ENCODE assay signal across 8 cellular contexts in genomic region chr19:16888629-16889371, GRCh38. TPM values are rescaled to one million over a fixed set of nuclear protein-coding genes. Genes with fewer than 3 reads are reported as not detected.
A peak's percentile ranks its signal among the peaks of the same experiment; 100 is the strongest.
DNase-seq lines count a peak whose midpoint lies in the region; ATAC-seq and TF ChIP-seq lines count a peak whose summit lies in the region.

TSS of gene F2RL3 (plus strand) at chr19:16888999. CDS start at chr19:16889190, 191 bp downstream.

- H3K27me3 Mint-ChIP-seq in neural progenitor cell (ENCODE audit: insufficient read depth, low read depth): peaks cover 5% of the 10 kb centered on the region

- peak within 1 kb of the TSS; percentile 52 to 69 for H3K27ac ChIP-seq in breast epithelium
- no peak within 1 kb of the TSS for H3K27ac ChIP-seq in neural progenitor cell
- no peak within 1 kb of the TSS for H3K27ac ChIP-seq in tibial nerve
- H3K27ac ChIP-seq in caudate nucleus (ENCODE audit: low read depth, low read length): no peak within 1 kb of the TSS

- no peaks in the 10 kb centered on the region for H4K20me1 ChIP-seq in neural progenitor cell (ENCODE audit: low read depth)

- H3K4me3 ChIP-seq in breast epithelium (peak within 1 kb of the TSS; percentile 2 to 59 (median 45)), neural progenitor cell (no peak within 1 kb of the TSS), tibial nerve (peak within 1 kb of the TSS in 1 of 4 donors; percentile 21)

- H3F3A ChIP-seq in neural progenitor cell (ENCODE audit: low read depth): no peaks in the 10 kb centered on the region

- no peaks in the 10 kb centered on the region for H3K79me2 ChIP-seq in neural progenitor cell (ENCODE audit: low read depth)

- TF ChIP-seq POLR2A in breast epithelium (IDR thresholded peaks at IDR 0.05) (no peak), tibial nerve (IDR thresholded peaks at IDR 0.05) (no peak)

- H3K27me3 ChIP-seq in breast epithelium: no peaks in the 10 kb centered on the region
- H3K27me3 ChIP-seq in neural progenitor cell: no peaks in the 10 kb centered on the region
- peaks cover 0 to 32% of the 10 kb centered on the region in 2 donors for H3K27me3 ChIP-seq in tibial nerve

- H3K27ac Mint-ChIP-seq in neural progenitor cell: peak within 1 kb of the TSS; percentile 42

- TF ChIP-seq EP300 in tibial nerve (IDR thresholded peaks at IDR 0.05): peak in 1 of 2 donors; percentile 59

- H3K9ac ChIP-seq in neural progenitor cell: no peak within 1 kb of the TSS

- no peaks in the 10 kb centered on the region for H3K36me3 Mint-ChIP-seq in neural progenitor cell

- no peak within 1 kb of the TSS for H3K4me3 Mint-ChIP-seq in neural progenitor cell

- DNase-seq in GM03348 (ENCODE audit: low spot score) (peak; percentile 54), breast epithelium (ENCODE audit: low spot score in 2 of 2) (peak in 1 of 2 donors; percentile 42), neural progenitor cell (ENCODE audit: low spot score) (no peak), tibial nerve (ENCODE audit: low spot score in 2 of 2) (no peak), cerebellar nuclear complex (lab: John Stamatoyannopoulos, UW) (no peak), caudate nucleus (lab: John Stamatoyannopoulos, UW) (no peak), NCI-H2227 treated with DMSO at 0.1 percent for 48 hours (lab: John Stamatoyannopoulos, UW) (no peak)

- intact Hi-C loops in breast epithelium (cut with DNase I; ENCODE audit: low total_unique reads): no loop called here

- H3K9me3 Mint-ChIP-seq in neural progenitor cell: peaks cover 3% of the 10 kb centered on the region

- H3K4me1 Mint-ChIP-seq in neural progenitor cell: peaks cover 8% of the 10 kb centered on the region

- H3K9me3 ChIP-seq in breast epithelium (no peaks in the 10 kb centered on the region), neural progenitor cell (ENCODE audit: low read depth) (no peaks in the 10 kb centered on the region), tibial nerve (no peaks in the 10 kb centered on the region)

- WGBS in tibial nerve, 2 donors: 32 to 43% methylated on average over 15 to 22 of the region's 31 CpGs

- TF ChIP-seq CTCF in breast epithelium (IDR thresholded peaks at IDR 0.05) (no peak), neural progenitor cell (IDR thresholded peaks at IDR 0.05) (no peak), tibial nerve (IDR thresholded peaks at IDR 0.05) (no peak)

- no peak within 1 kb of the TSS for H3K4me2 ChIP-seq in neural progenitor cell

- peak; percentile 35 for ATAC-seq in HG03196 (IDR thresholded peaks at IDR 0.05; ENCODE audit: unreplicated experiment)

- H2AFZ ChIP-seq in neural progenitor cell (replicated peaks): no peak within 1 kb of the TSS

- no peaks in the 10 kb centered on the region for H3K36me3 ChIP-seq in breast epithelium
- no peaks in the 10 kb centered on the region for H3K36me3 ChIP-seq in neural progenitor cell
- no peaks in the 10 kb centered on the region for H3K36me3 ChIP-seq in tibial nerve

- H3K4me1 ChIP-seq in breast epithelium (peaks cover 0 to 5% of the 10 kb centered on the region in 2 donors), neural progenitor cell (no peaks in the 10 kb centered on the region), tibial nerve (peaks cover 0 to 10% (median 4%) of the 10 kb centered on the region in 4 donors)

RNA-seq across cellular contexts. Expression of gene F2RL3, which starts in this region (rescaled TPM):
- total RNA-seq in breast epithelium (10 to 100 TPM in 1 of 3 donors, 1 to 10 TPM in 1, under 1 TPM in 1; 0.32 to 27.5 (median 4.2) TPM), neural progenitor cell (ENCODE audit: low replicate concordance) (0.03 TPM in 1 of 2 replicates, not detected in the other), tibial nerve (10 to 100 TPM in 1 of 4 donors, 1 to 10 TPM in 3; 1.3 to 12.9 (median 1.8) TPM)

Comparison
In these comparisons a context has a peak if more than half of its experiments do, and no peak if none do; other contexts are left out.
1. H3K27ac ChIP-seq: peak in breast epithelium (2 of 2); none in neural progenitor cell (single experiment), tibial nerve (0 of 4) and caudate nucleus (single experiment).